Comparison of ENCODE assay signal across 8 cellular contexts in the genomic region with DNA sequence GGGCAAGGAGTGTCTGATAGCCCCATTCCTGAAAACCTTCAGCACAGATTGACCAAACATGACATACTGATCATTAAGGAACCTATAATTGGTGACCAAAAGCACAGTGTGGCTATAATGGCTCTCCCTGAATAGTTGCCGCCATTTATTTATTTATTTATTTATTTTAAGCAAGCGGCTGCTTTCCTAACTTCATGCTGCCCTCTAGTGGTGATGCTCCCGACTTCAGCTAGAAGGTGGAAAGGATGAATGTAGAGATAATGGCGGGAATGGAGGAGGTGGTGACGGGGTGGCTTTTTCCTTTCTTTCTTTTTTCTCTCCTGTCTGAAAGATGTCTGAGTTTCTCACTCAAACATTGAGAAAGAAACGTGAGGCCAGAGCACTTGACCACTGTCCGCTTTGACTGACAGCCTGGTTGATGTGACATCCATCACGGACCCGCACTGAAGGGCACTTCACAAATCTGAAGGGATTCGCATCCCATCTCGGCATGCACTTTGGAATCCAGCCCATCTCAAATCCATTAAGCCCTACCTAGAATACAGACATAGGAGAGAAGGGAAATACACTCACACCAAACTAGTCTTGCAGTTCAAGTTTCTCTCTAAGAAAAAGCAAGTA.
DNase-seq lines count a peak whose midpoint lies in the region; ATAC-seq and TF ChIP-seq lines count a peak whose summit lies in the region.

No MANE protein-coding gene starts in this region.

- H3K27ac Mint-ChIP-seq in mesothelial cell of epicardium, result no peak overlapping the region

- ATAC-seq in GM18502 (IDR thresholded peaks at IDR 0.05; ENCODE audit: poor library complexity, unreplicated experiment) (peak; percentile 81), HG03442 (IDR thresholded peaks at IDR 0.05; ENCODE audit: unreplicated experiment) (peak; percentile 60)

- DNase-seq in AG04449 (ENCODE audit: low read depth, low spot score), result no peak
- peak; percentile 23 to 75 for DNase-seq in NCI-H446 (lab: John Stamatoyannopoulos, UW)
- peak; percentile 4 to 25 for DNase-seq in activated CD4-positive, alpha-beta T cell treated with anti-CD3 and anti-CD28 coated beads, Interleukin-2, amount 50 U/mL, for 24 hours (ENCODE audit: low read depth in 1 of 2, low spot score in 1 of 2)
- DNase-seq in epithelial cell of esophagus (ENCODE audit: low read depth), result peak; percentile 82
- DNase-seq in mesothelial cell of epicardium (ENCODE audit: low spot score in 2 of 2, unreplicated experiment in 2 of 2), result peak; percentile 56 to 83
- peak in 42 of 49 donors; percentile 3 to 76 (median 52) for DNase-seq in substantia nigra (lab: John Stamatoyannopoulos, UW)

- no peak overlapping the region for H3K27ac ChIP-seq in substantia nigra (ENCODE audit: low read depth, low read length, poor library complexity, severe bottlenecking)

- CTCF ChIA-PET in AG04449 (lab: Yijun Ruan, JAX), result interaction anchor here (0.8 to 4.9 kb wide), 12 partner anchors 10 to 1152 kb away, joined by 3 to 15 read pairs (median 4); no protein-coding TSS in a partner anchor

- peak; percentile 67 for TF ChIP-seq CTCF in AG04449 (IDR thresholded peaks at IDR 0.05; ENCODE audit: insufficient read depth, low read length, missing control alignments)
- peak; percentile 81 for TF ChIP-seq CTCF in epithelial cell of esophagus (IDR thresholded peaks at IDR 0.05; ENCODE audit: insufficient read depth, low read depth, low read length, missing control alignments)
- TF ChIP-seq CTCF in mesothelial cell of epicardium (IDR thresholded peaks at IDR 0.05; ENCODE audit: unreplicated experiment), result peak; percentile 89

- peaks cover 3% of the 10 kb centered on the region for H3K27me3 Mint-ChIP-seq in mesothelial cell of epicardium (ENCODE audit: low read depth)

- no peaks in the 10 kb centered on the region for H3K36me3 Mint-ChIP-seq in mesothelial cell of epicardium

- no peaks in the 10 kb centered on the region for H3K9me3 Mint-ChIP-seq in mesothelial cell of epicardium

- H3K4me3 Mint-ChIP-seq in mesothelial cell of epicardium, result no peak overlapping the region

- peaks cover 38% of the 10 kb centered on the region for H3K4me1 Mint-ChIP-seq in mesothelial cell of epicardium

- POLR2A ChIA-PET in AG04449 (lab: Yijun Ruan, JAX), result interaction anchor here (1.1 kb wide), 1 partner anchor 1148 kb away, joined by 5 read pairs; no protein-coding TSS in a partner anchor

- H3K4me3 ChIP-seq in AG04449 (ENCODE audit: low read depth, low read length) (no peak overlapping the region), epithelial cell of esophagus (ENCODE audit: low read length) (no peak overlapping the region)
